ENCODE assay signal across 1 cellular context in the genomic region with DNA sequence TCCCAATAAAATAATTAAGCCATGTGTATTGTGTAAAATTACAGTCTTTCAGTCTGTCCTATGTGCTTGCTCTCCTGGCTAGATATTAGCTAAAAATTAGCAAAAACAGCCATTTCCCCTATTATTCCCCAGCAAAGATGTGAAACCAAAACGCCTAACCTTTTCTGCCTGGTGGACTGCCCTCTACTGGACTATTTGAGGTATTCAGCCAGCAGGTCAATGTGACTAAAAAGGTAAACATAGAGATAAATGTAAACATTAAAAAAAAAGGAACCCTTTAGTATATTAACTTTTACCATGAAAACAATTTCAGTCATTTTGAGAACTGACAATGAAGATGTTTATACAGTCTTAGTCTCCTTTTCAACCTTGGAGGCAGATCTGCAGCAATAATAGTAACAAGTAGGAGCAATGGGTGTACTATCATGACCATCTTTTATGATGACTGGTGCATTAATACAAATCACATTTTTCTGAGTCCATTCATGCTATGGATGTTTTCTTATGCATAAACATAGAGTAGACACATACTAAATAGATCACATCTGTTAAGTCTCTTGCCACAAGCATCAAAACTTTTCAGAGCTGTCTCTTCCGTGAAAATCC.
TF ChIP-seq lines count a peak whose summit lies in the region.

No MANE protein-coding gene starts in this region.

TF ChIP-seq in H1, 55 proteins besides CTCF, POLR2A, EP300 and RAD21:
- TF ChIP-seq POLR2AphosphoS5 (IDR thresholded peaks at IDR 0.05; ENCODE audit: low read depth, low read length) (no peak), SRF (IDR thresholded peaks at IDR 0.05; ENCODE audit: low read depth, low read length) (no peak), E2F6 (IDR thresholded peaks at IDR 0.05) (no peak), GABPA (IDR thresholded peaks at IDR 0.05; ENCODE audit: borderline replicate concordance, insufficient read depth, low read length) (no peak), ASH2L (IDR thresholded peaks at IDR 0.05; ENCODE audit: low read length) (no peak), KDM5A (IDR thresholded peaks at IDR 0.05; ENCODE audit: low read length) (no peak), TEAD4 (IDR thresholded peaks at IDR 0.05; ENCODE audit: low read depth, low read length) (no peak), CREB1 (IDR thresholded peaks at IDR 0.05) (no peak), RBBP5 (IDR thresholded peaks at IDR 0.05; ENCODE audit: borderline replicate concordance, low read depth, low read length) (no peak), CEBPB (IDR thresholded peaks at IDR 0.05; ENCODE audit: low read depth, low read length) (no peak), CHD2 (IDR thresholded peaks at IDR 0.05; ENCODE audit: low read length) (no peak), CTBP2 (IDR thresholded peaks at IDR 0.05; ENCODE audit: borderline replicate concordance, insufficient read depth, insufficient read length, low read length) (no peak), KDM1A (IDR thresholded peaks at IDR 0.05; ENCODE audit: borderline replicate concordance, low read length) (no peak), SAP30 (IDR thresholded peaks at IDR 0.05; ENCODE audit: insufficient read depth, insufficient replicate concordance, low read length) (no peak), SIRT6 (IDR thresholded peaks at IDR 0.05; ENCODE audit: low read length) (no peak), HDAC6 (IDR thresholded peaks at IDR 0.05; ENCODE audit: low read depth, low read length) (no peak), CHD7 (IDR thresholded peaks at IDR 0.05; ENCODE audit: insufficient replicate concordance, low read length) (no peak)
